Comparison of ENCODE assay signal across 23 cellular contexts in the genomic region with DNA sequence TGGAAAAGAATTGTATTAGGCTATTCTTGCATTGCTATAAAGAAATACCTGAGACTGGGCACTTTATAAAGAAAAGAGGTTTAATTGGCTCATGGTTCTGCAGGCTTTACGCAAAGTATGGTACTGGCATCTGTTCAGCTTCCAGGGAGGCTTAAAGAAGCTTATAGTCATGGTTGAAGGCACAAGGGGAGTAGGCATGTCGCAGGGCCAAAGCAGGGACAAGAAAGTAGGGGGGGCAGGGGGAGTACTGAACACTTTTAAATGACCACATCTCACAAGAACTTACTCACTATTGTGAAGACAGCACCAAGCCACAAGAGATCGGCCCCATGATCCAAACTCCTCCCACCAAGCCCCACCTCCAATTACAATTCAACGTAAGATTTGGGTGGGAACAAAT.
"Had no signal": no experiment of that assay in that cellular context is flagged by ENCODE, and none has a peak within 500 bp of the region (broad histone marks: within the 10 kb centered on the region; RNA-seq: fewer than 3 reads in every experiment).

No MANE protein-coding gene starts in this region.

- FAIRE-seq: endometrium, islet of Langerhans, keratinocyte had no signal

- DNase-seq: colonic mucosa; cortex of kidney; effector CD8-positive, alpha-beta T cell; effector memory CD8-positive, alpha-beta T cell; endodermal cell; erythroblast; esophagus squamous epithelium; foreskin fibroblast; foreskin melanocyte; gastrocnemius medialis; glutamatergic neuron; head of caudate nucleus; heart right ventricle; hippocampal formation; left cardiac atrium; left lung; left ventricle myocardium superior; lower lobe of right lung; mesenchymal stem cell; mucosa of descending colon had no signal
